1 cellular context compared by ENCODE assay signal in the genomic region with DNA sequence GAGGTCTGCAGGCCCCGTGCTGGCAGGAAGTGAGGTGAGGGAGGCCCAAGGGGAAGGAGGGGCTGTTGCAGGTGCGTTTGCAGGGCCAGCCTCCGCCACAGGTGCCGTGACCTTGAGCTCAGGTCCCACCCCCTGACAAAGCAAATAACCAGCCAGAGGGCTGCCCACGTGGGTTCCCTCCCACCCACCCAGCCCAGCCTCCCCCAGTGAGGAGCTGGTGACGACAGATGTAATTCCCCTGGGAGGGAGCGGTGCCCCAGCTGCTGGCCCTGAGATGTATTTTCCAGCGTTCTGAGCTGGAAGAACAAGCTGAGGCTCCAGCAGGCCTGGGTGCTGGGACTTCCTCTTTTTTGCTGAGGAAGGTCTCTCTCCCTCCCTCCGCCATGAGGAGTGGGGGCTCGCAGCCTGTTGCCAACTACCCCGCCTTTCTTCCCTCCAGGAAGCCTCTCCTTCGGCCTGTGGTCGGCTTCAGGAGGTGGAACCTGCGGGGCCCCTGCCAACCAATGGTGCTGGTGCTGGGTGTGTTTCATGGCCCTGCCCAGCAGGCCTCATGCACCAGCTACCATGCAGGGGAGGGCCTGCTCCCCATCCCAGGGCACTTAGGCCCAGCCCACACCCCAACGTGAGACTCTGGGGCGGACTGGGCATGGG.
TF ChIP-seq lines count a peak whose summit lies in the region.

No MANE protein-coding gene starts in this region.

TF ChIP-seq in GM12878, 131 proteins besides CTCF, POLR2A, EP300 and RAD21 (continued from another document):
- TF ChIP-seq, protein P1, sequence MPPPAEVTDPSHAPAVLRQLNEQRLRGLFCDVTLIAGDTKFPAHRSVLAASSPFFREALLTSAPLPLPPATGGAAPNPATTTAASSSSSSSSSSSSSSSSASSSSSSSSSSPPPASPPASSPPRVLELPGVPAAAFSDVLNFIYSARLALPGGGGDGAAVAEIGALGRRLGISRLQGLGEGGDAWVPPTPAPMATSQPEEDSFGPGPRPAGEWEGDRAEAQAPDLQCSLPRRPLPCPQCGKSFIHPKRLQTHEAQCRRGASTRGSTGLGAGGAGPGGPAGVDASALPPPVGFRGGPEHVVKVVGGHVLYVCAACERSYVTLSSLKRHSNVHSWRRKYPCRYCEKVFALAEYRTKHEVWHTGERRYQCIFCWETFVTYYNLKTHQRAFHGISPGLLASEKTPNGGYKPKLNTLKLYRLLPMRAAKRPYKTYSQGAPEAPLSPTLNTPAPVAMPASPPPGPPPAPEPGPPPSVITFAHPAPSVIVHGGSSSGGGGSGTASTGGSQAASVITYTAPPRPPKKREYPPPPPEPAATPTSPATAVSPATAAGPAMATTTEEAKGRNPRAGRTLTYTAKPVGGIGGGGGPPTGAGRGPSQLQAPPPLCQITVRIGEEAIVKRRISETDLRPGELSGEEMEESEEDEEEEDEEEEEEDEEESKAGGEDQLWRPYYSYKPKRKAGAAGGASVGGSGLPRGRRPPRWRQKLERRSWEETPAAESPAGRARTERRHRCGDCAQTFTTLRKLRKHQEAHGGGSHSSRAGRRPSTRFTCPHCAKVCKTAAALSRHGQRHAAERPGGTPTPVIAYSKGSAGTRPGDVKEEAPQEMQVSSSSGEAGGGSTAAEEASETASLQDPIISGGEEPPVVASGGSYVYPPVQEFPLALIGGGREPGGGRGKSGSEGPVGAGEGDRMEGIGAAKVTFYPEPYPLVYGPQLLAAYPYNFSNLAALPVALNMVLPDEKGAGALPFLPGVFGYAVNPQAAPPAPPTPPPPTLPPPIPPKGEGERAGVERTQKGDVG (CRISPR knock-in tag; IDR thresholded peaks at IDR 0.05) = no peak
